ENCODE assay signal across 1 cellular context in genomic region chr19:43934985-43935708, GRCh38.
A peak's percentile ranks its signal among the peaks of the same experiment; 100 is the strongest.
TF ChIP-seq lines count a peak whose summit lies in the region.

TSS of gene ZNF45 (minus strand) at chr19:43935282. CDS start at chr19:43922185, 13,097 bp downstream.

TF ChIP-seq in HEK293, 187 proteins besides CTCF, POLR2A, EP300 and RAD21 (continued from another document and continues in another):
- TF ChIP-seq, protein P1, sequence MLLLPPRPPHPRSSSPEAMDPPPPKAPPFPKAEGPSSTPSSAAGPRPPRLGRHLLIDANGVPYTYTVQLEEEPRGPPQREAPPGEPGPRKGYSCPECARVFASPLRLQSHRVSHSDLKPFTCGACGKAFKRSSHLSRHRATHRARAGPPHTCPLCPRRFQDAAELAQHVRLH (tag by site-specific recombination; IDR thresholded peaks at IDR 0.05) = peak; percentile 94
- TF ChIP-seq ZSCAN18 (tag by site-specific recombination; IDR thresholded peaks at IDR 0.05) (peak; percentile 79; the same call in 1 of the 2 replicates), EGR2 (tag by site-specific recombination; IDR thresholded peaks at IDR 0.05; ENCODE audit: low read depth) (peak; percentile 74), ZNF19 (tag by site-specific recombination; IDR thresholded peaks at IDR 0.05; ENCODE audit: low read depth) (no peak), ZNF777 (tag by site-specific recombination; IDR thresholded peaks at IDR 0.05; ENCODE audit: borderline replicate concordance) (no peak; the same call in 1 of the 2 replicates), ZNF701 (tag by site-specific recombination; IDR thresholded peaks at IDR 0.05) (0 out of 2 replicates have a peak, but pooled peaks have one; percentile 32), ZNF544 (tag by site-specific recombination; IDR thresholded peaks at IDR 0.05) (no peak), ZNF48 (tag by site-specific recombination; IDR thresholded peaks at IDR 0.05) (no peak), ZNF510 (tag by site-specific recombination; IDR thresholded peaks at IDR 0.05; ENCODE audit: insufficient replicate concordance) (no peak), ZNF132 (tag by site-specific recombination; IDR thresholded peaks at IDR 0.05; ENCODE audit: borderline replicate concordance) (no peak), HIC1 (tag by site-specific recombination; IDR thresholded peaks at IDR 0.05) (no peak), SP3 (tag by site-specific recombination; IDR thresholded peaks at IDR 0.05) (peak; percentile 99), ZNF561 (tag by site-specific recombination; IDR thresholded peaks at IDR 0.05; ENCODE audit: borderline replicate concordance) (peak; percentile 93), SP2 (tag by site-specific recombination; IDR thresholded peaks at IDR 0.05) (peak; percentile 91), SETDB1 (IDR thresholded peaks at IDR 0.05; ENCODE audit: insufficient read length, low read length) (no peak), ZNF133 (tag by site-specific recombination; IDR thresholded peaks at IDR 0.05) (no peak), ZNF423 (tag by site-specific recombination; IDR thresholded peaks at IDR 0.05) (no peak), ZNF785 (tag by site-specific recombination; IDR thresholded peaks at IDR 0.05) (0 out of 2 replicates have a peak, but pooled peaks have one; percentile 51), ZSCAN23 (tag by site-specific recombination; IDR thresholded peaks at IDR 0.05) (peak; percentile 74), FEZF1 (tag by site-specific recombination; IDR thresholded peaks at IDR 0.05) (no peak), SCRT2 (tag by site-specific recombination; IDR thresholded peaks at IDR 0.05) (no peak; the same call in 1 of the 2 replicates), RBAK (tag by site-specific recombination; IDR thresholded peaks at IDR 0.05) (0 out of 2 replicates have a peak, but pooled peaks have one; percentile 55), TSHZ1 (tag by site-specific recombination; IDR thresholded peaks at IDR 0.05; ENCODE audit: borderline replicate concordance) (no peak), ZNF169 (tag by site-specific recombination; IDR thresholded peaks at IDR 0.05) (no peak), ZNF629 (tag by site-specific recombination; IDR thresholded peaks at IDR 0.05) (peak; percentile 75), ZBTB49 (tag by site-specific recombination; IDR thresholded peaks at IDR 0.05; ENCODE audit: low read depth) (no peak), ZNF16 (tag by site-specific recombination; IDR thresholded peaks at IDR 0.05; ENCODE audit: low read depth) (no peak), KLF9 (tag by site-specific recombination; IDR thresholded peaks at IDR 0.05; ENCODE audit: low read depth) (peak; percentile 99), ZNF585B (tag by site-specific recombination; IDR thresholded peaks at IDR 0.05) (no peak), ZNF76 (tag by site-specific recombination; IDR thresholded peaks at IDR 0.05; ENCODE audit: borderline replicate concordance, low read depth) (peak; percentile 99), ZNF335 (tag by site-specific recombination; conservative IDR thresholded peaks at IDR 0.05) (peak; percentile 99), ZEB2 (tag by site-specific recombination; IDR thresholded peaks at IDR 0.05) (peak; percentile 76), MYNN (tag by site-specific recombination; IDR thresholded peaks at IDR 0.05; ENCODE audit: borderline replicate concordance) (peak; percentile 29; the same call in 1 of the 2 replicates)
- TF ChIP-seq, protein P2, sequence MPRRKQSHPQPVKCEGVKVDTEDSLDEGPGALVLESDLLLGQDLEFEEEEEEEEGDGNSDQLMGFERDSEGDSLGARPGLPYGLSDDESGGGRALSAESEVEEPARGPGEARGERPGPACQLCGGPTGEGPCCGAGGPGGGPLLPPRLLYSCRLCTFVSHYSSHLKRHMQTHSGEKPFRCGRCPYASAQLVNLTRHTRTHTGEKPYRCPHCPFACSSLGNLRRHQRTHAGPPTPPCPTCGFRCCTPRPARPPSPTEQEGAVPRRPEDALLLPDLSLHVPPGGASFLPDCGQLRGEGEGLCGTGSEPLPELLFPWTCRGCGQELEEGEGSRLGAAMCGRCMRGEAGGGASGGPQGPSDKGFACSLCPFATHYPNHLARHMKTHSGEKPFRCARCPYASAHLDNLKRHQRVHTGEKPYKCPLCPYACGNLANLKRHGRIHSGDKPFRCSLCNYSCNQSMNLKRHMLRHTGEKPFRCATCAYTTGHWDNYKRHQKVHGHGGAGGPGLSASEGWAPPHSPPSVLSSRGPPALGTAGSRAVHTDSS (tag by site-specific recombination; IDR thresholded peaks at IDR 0.05) = no peak
- TF ChIP-seq, protein P3, sequence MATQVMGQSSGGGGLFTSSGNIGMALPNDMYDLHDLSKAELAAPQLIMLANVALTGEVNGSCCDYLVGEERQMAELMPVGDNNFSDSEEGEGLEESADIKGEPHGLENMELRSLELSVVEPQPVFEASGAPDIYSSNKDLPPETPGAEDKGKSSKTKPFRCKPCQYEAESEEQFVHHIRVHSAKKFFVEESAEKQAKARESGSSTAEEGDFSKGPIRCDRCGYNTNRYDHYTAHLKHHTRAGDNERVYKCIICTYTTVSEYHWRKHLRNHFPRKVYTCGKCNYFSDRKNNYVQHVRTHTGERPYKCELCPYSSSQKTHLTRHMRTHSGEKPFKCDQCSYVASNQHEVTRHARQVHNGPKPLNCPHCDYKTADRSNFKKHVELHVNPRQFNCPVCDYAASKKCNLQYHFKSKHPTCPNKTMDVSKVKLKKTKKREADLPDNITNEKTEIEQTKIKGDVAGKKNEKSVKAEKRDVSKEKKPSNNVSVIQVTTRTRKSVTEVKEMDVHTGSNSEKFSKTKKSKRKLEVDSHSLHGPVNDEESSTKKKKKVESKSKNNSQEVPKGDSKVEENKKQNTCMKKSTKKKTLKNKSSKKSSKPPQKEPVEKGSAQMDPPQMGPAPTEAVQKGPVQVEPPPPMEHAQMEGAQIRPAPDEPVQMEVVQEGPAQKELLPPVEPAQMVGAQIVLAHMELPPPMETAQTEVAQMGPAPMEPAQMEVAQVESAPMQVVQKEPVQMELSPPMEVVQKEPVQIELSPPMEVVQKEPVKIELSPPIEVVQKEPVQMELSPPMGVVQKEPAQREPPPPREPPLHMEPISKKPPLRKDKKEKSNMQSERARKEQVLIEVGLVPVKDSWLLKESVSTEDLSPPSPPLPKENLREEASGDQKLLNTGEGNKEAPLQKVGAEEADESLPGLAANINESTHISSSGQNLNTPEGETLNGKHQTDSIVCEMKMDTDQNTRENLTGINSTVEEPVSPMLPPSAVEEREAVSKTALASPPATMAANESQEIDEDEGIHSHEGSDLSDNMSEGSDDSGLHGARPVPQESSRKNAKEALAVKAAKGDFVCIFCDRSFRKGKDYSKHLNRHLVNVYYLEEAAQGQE (tag by site-specific recombination; IDR thresholded peaks at IDR 0.05) = peak; percentile 70
- TF ChIP-seq, protein P4, sequence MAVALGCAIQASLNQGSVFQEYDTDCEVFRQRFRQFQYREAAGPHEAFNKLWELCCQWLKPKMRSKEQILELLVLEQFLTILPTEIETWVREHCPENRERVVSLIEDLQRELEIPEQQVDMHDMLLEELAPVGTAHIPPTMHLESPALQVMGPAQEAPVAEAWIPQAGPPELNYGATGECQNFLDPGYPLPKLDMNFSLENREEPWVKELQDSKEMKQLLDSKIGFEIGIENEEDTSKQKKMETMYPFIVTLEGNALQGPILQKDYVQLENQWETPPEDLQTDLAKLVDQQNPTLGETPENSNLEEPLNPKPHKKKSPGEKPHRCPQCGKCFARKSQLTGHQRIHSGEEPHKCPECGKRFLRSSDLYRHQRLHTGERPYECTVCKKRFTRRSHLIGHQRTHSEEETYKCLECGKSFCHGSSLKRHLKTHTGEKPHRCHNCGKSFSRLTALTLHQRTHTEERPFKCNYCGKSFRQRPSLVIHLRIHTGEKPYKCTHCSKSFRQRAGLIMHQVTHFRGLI (tag by site-specific recombination; IDR thresholded peaks at IDR 0.05) = peak; percentile 85; the same call in 1 of the 2 replicates
- TF ChIP-seq, protein P5, sequence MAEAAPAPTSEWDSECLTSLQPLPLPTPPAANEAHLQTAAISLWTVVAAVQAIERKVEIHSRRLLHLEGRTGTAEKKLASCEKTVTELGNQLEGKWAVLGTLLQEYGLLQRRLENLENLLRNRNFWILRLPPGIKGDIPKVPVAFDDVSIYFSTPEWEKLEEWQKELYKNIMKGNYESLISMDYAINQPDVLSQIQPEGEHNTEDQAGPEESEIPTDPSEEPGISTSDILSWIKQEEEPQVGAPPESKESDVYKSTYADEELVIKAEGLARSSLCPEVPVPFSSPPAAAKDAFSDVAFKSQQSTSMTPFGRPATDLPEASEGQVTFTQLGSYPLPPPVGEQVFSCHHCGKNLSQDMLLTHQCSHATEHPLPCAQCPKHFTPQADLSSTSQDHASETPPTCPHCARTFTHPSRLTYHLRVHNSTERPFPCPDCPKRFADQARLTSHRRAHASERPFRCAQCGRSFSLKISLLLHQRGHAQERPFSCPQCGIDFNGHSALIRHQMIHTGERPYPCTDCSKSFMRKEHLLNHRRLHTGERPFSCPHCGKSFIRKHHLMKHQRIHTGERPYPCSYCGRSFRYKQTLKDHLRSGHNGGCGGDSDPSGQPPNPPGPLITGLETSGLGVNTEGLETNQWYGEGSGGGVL (tag by site-specific recombination; IDR thresholded peaks at IDR 0.05) = peak; percentile 55
- TF ChIP-seq, protein P6, sequence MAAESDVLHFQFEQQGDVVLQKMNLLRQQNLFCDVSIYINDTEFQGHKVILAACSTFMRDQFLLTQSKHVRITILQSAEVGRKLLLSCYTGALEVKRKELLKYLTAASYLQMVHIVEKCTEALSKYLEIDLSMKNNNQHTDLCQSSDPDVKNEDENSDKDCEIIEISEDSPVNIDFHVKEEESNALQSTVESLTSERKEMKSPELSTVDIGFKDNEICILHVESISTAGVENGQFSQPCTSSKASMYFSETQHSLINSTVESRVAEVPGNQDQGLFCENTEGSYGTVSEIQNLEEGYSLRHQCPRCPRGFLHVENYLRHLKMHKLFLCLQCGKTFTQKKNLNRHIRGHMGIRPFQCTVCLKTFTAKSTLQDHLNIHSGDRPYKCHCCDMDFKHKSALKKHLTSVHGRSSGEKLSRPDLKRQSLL (tag by site-specific recombination; IDR thresholded peaks at IDR 0.05) = 0 out of 2 replicates have a peak, but pooled peaks have one; percentile 41
